Comparison of ENCODE assay signal across 1 cellular context in the genomic region with DNA sequence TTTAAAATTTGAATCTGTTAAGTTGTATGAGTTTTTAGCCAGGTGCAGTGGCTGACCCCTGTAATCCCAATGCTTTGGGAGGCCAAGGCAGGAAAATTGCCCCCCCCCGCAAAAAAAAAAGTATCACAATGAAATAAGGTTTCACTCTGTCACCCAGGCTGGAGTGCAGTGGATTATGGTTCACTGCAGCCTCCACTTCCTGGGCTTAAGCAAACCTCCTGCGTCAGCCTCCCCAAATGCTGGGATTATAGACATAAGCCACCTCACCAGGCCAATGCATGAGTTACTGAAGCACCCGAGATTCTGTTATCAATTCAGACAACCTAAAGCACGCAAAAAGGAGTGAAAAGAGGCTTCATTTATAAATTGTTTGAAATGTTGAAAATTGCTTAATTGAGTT.
TF ChIP-seq lines count a peak whose summit lies in the region.

No MANE protein-coding gene starts in this region.

TF ChIP-seq in GM23338, 12 proteins besides CTCF, POLR2A, EP300 and RAD21 (continued from another document):
- TF ChIP-seq, protein P1, sequence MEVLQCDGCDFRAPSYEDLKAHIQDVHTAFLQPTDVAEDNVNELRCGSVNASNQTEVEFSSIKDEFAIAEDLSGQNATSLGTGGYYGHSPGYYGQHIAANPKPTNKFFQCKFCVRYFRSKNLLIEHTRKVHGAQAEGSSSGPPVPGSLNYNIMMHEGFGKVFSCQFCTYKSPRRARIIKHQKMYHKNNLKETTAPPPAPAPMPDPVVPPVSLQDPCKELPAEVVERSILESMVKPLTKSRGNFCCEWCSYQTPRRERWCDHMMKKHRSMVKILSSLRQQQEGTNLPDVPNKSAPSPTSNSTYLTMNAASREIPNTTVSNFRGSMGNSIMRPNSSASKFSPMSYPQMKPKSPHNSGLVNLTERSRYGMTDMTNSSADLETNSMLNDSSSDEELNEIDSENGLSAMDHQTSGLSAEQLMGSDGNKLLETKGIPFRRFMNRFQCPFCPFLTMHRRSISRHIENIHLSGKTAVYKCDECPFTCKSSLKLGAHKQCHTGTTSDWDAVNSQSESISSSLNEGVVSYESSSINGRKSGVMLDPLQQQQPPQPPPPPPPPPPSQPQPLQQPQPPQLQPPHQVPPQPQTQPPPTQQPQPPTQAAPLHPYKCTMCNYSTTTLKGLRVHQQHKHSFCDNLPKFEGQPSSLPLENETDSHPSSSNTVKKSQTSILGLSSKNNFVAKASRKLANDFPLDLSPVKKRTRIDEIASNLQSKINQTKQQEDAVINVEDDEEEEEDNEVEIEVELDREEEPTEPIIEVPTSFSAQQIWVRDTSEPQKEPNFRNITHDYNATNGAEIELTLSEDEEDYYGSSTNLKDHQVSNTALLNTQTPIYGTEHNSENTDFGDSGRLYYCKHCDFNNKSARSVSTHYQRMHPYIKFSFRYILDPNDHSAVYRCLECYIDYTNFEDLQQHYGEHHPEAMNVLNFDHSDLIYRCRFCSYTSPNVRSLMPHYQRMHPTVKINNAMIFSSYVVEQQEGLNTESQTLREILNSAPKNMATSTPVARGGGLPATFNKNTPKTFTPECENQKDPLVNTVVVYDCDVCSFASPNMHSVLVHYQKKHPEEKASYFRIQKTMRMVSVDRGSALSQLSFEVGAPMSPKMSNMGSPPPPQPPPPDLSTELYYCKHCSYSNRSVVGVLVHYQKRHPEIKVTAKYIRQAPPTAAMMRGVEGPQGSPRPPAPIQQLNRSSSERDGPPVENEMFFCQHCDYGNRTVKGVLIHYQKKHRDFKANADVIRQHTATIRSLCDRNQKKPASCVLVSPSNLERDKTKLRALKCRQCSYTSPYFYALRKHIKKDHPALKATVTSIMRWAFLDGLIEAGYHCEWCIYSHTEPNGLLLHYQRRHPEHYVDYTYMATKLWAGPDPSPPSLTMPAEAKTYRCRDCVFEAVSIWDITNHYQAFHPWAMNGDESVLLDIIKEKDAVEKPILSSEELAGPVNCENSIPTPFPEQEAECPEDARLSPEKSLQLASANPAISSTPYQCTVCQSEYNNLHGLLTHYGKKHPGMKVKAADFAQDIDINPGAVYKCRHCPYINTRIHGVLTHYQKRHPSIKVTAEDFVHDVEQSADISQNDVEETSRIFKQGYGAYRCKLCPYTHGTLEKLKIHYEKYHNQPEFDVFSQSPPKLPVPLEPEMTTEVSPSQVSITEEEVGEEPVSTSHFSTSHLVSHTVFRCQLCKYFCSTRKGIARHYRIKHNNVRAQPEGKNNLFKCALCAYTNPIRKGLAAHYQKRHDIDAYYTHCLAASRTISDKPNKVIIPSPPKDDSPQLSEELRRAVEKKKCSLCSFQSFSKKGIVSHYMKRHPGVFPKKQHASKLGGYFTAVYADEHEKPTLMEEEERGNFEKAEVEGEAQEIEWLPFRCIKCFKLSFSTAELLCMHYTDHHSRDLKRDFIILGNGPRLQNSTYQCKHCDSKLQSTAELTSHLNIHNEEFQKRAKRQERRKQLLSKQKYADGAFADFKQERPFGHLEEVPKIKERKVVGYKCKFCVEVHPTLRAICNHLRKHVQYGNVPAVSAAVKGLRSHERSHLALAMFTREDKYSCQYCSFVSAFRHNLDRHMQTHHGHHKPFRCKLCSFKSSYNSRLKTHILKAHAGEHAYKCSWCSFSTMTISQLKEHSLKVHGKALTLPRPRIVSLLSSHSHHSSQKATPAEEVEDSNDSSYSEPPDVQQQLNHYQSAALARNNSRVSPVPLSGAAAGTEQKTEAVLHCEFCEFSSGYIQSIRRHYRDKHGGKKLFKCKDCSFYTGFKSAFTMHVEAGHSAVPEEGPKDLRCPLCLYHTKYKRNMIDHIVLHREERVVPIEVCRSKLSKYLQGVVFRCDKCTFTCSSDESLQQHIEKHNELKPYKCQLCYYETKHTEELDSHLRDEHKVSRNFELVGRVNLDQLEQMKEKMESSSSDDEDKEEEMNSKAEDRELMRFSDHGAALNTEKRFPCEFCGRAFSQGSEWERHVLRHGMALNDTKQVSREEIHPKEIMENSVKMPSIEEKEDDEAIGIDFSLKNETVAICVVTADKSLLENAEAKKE (CRISPR knock-in tag; IDR thresholded peaks at IDR 0.05): no peak
- no peak for TF ChIP-seq CREB1 (CRISPR knock-in tag; IDR thresholded peaks at IDR 0.05; ENCODE audit: low read depth)
- TF ChIP-seq NANOG (IDR thresholded peaks at IDR 0.05; ENCODE audit: borderline replicate concordance): no peak
- TF ChIP-seq, protein P2, sequence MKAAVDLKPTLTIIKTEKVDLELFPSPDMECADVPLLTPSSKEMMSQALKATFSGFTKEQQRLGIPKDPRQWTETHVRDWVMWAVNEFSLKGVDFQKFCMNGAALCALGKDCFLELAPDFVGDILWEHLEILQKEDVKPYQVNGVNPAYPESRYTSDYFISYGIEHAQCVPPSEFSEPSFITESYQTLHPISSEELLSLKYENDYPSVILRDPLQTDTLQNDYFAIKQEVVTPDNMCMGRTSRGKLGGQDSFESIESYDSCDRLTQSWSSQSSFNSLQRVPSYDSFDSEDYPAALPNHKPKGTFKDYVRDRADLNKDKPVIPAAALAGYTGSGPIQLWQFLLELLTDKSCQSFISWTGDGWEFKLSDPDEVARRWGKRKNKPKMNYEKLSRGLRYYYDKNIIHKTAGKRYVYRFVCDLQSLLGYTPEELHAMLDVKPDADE (IDR thresholded peaks at IDR 0.05): no peak
- no peak for TF ChIP-seq STAT1 (IDR thresholded peaks at IDR 0.05; ENCODE audit: unreplicated experiment)
- TF ChIP-seq EZH2 (IDR thresholded peaks at IDR 0.05; ENCODE audit: low read depth, unreplicated experiment): no peak
- TF ChIP-seq, protein P3, sequence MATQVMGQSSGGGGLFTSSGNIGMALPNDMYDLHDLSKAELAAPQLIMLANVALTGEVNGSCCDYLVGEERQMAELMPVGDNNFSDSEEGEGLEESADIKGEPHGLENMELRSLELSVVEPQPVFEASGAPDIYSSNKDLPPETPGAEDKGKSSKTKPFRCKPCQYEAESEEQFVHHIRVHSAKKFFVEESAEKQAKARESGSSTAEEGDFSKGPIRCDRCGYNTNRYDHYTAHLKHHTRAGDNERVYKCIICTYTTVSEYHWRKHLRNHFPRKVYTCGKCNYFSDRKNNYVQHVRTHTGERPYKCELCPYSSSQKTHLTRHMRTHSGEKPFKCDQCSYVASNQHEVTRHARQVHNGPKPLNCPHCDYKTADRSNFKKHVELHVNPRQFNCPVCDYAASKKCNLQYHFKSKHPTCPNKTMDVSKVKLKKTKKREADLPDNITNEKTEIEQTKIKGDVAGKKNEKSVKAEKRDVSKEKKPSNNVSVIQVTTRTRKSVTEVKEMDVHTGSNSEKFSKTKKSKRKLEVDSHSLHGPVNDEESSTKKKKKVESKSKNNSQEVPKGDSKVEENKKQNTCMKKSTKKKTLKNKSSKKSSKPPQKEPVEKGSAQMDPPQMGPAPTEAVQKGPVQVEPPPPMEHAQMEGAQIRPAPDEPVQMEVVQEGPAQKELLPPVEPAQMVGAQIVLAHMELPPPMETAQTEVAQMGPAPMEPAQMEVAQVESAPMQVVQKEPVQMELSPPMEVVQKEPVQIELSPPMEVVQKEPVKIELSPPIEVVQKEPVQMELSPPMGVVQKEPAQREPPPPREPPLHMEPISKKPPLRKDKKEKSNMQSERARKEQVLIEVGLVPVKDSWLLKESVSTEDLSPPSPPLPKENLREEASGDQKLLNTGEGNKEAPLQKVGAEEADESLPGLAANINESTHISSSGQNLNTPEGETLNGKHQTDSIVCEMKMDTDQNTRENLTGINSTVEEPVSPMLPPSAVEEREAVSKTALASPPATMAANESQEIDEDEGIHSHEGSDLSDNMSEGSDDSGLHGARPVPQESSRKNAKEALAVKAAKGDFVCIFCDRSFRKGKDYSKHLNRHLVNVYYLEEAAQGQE (IDR thresholded peaks at IDR 0.05; ENCODE audit: unreplicated experiment): no peak
- no peak for TF ChIP-seq POLR2AphosphoS5 (IDR thresholded peaks at IDR 0.05; ENCODE audit: low read depth)
- TF ChIP-seq JUNB (IDR thresholded peaks at IDR 0.05; ENCODE audit: unreplicated experiment): no peak
- no peak for TF ChIP-seq ZNF114 (CRISPR knock-in tag; IDR thresholded peaks at IDR 0.05)
TF ChIP-seq in GM23338: peak in this region for 0.
